Comparison of ENCODE assay signal across 8 cellular contexts in genomic region chr2:9594361-9595063, GRCh38. TPM values are rescaled to one million over a fixed set of nuclear protein-coding genes. Genes with fewer than 3 reads are reported as not detected.
DNase-seq lines count a peak whose midpoint lies in the region; ATAC-seq, FAIRE-seq and TF ChIP-seq lines count a peak whose summit lies in the region.

No MANE protein-coding gene starts in this region.

- peaks cover 25 to 48% of the 10 kb centered on the region in 2 donors for H3K4me1 ChIP-seq in thoracic aorta (ENCODE audit: control insufficient read depth in 1 of 2, low read depth in 2 of 2)

- H3K27ac ChIP-seq in thoracic aorta (peak overlapping the region; percentile 10 to 65), caudate nucleus (ENCODE audit: low read depth, low read length) (no peak overlapping the region)

- peaks cover 8% of the 10 kb centered on the region for H3K9me3 Mint-ChIP-seq in activated T-cell treated with anti-CD3 and anti-CD28 coated beads, Interleukin-2, amount 50 U/mL, for 4 hours
- peaks cover 2% of the 10 kb centered on the region for H3K9me3 Mint-ChIP-seq in activated naive CD8-positive, alpha-beta T cell treated with anti-CD3 and anti-CD28 coated beads, Interleukin-2, amount 50 U/mL, for 24 hours
- H3K9me3 Mint-ChIP-seq in immature natural killer cell, result no peaks in the 10 kb centered on the region

- H3K4me1 Mint-ChIP-seq in activated T-cell treated with anti-CD3 and anti-CD28 coated beads, Interleukin-2, amount 50 U/mL, for 4 hours (ENCODE audit: low read depth), result peaks cover 70% of the 10 kb centered on the region
- H3K4me1 Mint-ChIP-seq in activated naive CD8-positive, alpha-beta T cell treated with anti-CD3 and anti-CD28 coated beads, Interleukin-2, amount 50 U/mL, for 24 hours, result peaks cover 93% of the 10 kb centered on the region
- peaks cover 48 to 87% of the 10 kb centered on the region in 2 donors for H3K4me1 Mint-ChIP-seq in immature natural killer cell

- H3K36me3 Mint-ChIP-seq in activated T-cell treated with anti-CD3 and anti-CD28 coated beads, Interleukin-2, amount 50 U/mL, for 4 hours (ENCODE audit: insufficient read depth), result peaks cover 47% of the 10 kb centered on the region
- H3K36me3 Mint-ChIP-seq in activated naive CD8-positive, alpha-beta T cell treated with anti-CD3 and anti-CD28 coated beads, Interleukin-2, amount 50 U/mL, for 24 hours (ENCODE audit: low read depth), result peaks cover 51% of the 10 kb centered on the region
- H3K36me3 Mint-ChIP-seq in immature natural killer cell, result peaks cover 10 to 21% (median 13%) of the 10 kb centered on the region in 3 donors

- peak; percentile 86 to 87 for ATAC-seq in activated T-cell treated with anti-CD3 and anti-CD28 coated beads, Interleukin-2, amount 50 U/mL, for 4 hours
- ATAC-seq in activated naive CD8-positive, alpha-beta T cell treated with anti-CD3 and anti-CD28 coated beads, Interleukin-2, amount 50 U/mL, for 24 hours, result peak; percentile 89
- peak; percentile 98 for ATAC-seq in thoracic aorta (ENCODE audit: insufficient number of reproducible peaks, low FRiP score, low read depth)
- no peak for ATAC-seq in HG02588 (IDR thresholded peaks at IDR 0.05; ENCODE audit: unreplicated experiment)

- DNase-seq in activated T-cell treated with anti-CD3 and anti-CD28 coated beads, Interleukin-2, amount 50 U/mL, for 4 hours, result no peak
- no peak for DNase-seq in activated T-cell treated with anti-CD3 and anti-CD28 coated beads for 4 hours
- no peak for DNase-seq in activated naive CD8-positive, alpha-beta T cell treated with anti-CD3 and anti-CD28 coated beads, Interleukin-2, amount 50 U/mL, for 24 hours
- no peak for DNase-seq in immature natural killer cell
- peak; percentile 12 for DNase-seq in thoracic aorta (ENCODE audit: low spot score)
- no peak for DNase-seq in caudate nucleus (lab: John Stamatoyannopoulos, UW)
- DNase-seq in GM12891 (ENCODE audit: insufficient read length, low spot score), result no peak

- peaks cover 6% of the 10 kb centered on the region for H3K9me3 ChIP-seq in thoracic aorta

- no peaks in the 10 kb centered on the region for H3K27me3 ChIP-seq in thoracic aorta (replicated peaks; ENCODE audit: insufficient read depth)

- H3K4me3 Mint-ChIP-seq in activated T-cell treated with anti-CD3 and anti-CD28 coated beads, Interleukin-2, amount 50 U/mL, for 4 hours, result peak overlapping the region; percentile 22
- peak overlapping the region; percentile 63 for H3K4me3 Mint-ChIP-seq in activated naive CD8-positive, alpha-beta T cell treated with anti-CD3 and anti-CD28 coated beads, Interleukin-2, amount 50 U/mL, for 24 hours
- H3K4me3 Mint-ChIP-seq in immature natural killer cell, result peak overlapping the region in 3 of 5 donors; percentile 1 to 26 (median 3)

- H3K4me3 ChIP-seq in thoracic aorta, result no peak overlapping the region

- no peaks in the 10 kb centered on the region for H3K27me3 Mint-ChIP-seq in activated T-cell treated with anti-CD3 and anti-CD28 coated beads, Interleukin-2, amount 50 U/mL, for 4 hours (ENCODE audit: low read depth)
- no peaks in the 10 kb centered on the region for H3K27me3 Mint-ChIP-seq in activated naive CD8-positive, alpha-beta T cell treated with anti-CD3 and anti-CD28 coated beads, Interleukin-2, amount 50 U/mL, for 24 hours
- H3K27me3 Mint-ChIP-seq in immature natural killer cell (ENCODE audit: low read depth in 3 of 3), result peaks cover 0 to 2% (median 2%) of the 10 kb centered on the region in 3 donors

- no peaks in the 10 kb centered on the region for H3K36me3 ChIP-seq in thoracic aorta

- H3K27ac Mint-ChIP-seq in activated naive CD8-positive, alpha-beta T cell treated with anti-CD3 and anti-CD28 coated beads, Interleukin-2, amount 50 U/mL, for 24 hours, result peak overlapping the region; percentile 98
- H3K27ac Mint-ChIP-seq in immature natural killer cell, result peak overlapping the region; percentile 26 to 69 (median 51)

- TF ChIP-seq POLR2A in GM12891 (IDR thresholded peaks at IDR 0.05; ENCODE audit: low read depth, low read length), result no peak

- no peak for FAIRE-seq in GM12891 (lab: Jason Lieb, UNC)

- no peak for TF ChIP-seq CTCF in thoracic aorta (IDR thresholded peaks at IDR 0.05)

TF ChIP-seq in GM12891, 5 proteins besides CTCF, POLR2A, EP300 and RAD21:
- TF ChIP-seq POLR2AphosphoS5 (IDR thresholded peaks at IDR 0.05; ENCODE audit: low read depth, low read length) (no peak), POU2F2 (IDR thresholded peaks at IDR 0.05; ENCODE audit: low read depth, low read length) (no peak), TAF1 (IDR thresholded peaks at IDR 0.05; ENCODE audit: low read depth, low read length) (no peak), SPI1 (IDR thresholded peaks at IDR 0.05; ENCODE audit: low read depth, low read length) (no peak), PAX5 (IDR thresholded peaks at IDR 0.05; ENCODE audit: insufficient read depth, low read length, severe bottlenecking) (no peak)

RNA-seq across cellular contexts. Expression of gene YWHAQ, which starts 36.3 kb away (rescaled TPM):
- total RNA-seq in activated T-cell treated with anti-CD3 and anti-CD28 coated beads, Interleukin-2, amount 50 U/mL, for 4 hours, result 100 to 1,000 TPM; 641 to 717 (median 687) TPM
- polyA plus RNA-seq in immature natural killer cell, result 100 to 1,000 TPM; 406 to 761 (median 479) TPM
- 100 to 1,000 TPM; 158 to 183 TPM for total RNA-seq in thoracic aorta
- 159 TPM for polyA plus RNA-seq in GM12891 (2012; ENCODE audit: low read depth, missing spikeins)

RNA-seq across cellular contexts. Expression of gene ADAM17, which starts 38.9 kb away (rescaled TPM):
- 10 to 100 TPM; 19.6 to 42.0 (median 21.6) TPM for total RNA-seq in activated T-cell treated with anti-CD3 and anti-CD28 coated beads, Interleukin-2, amount 50 U/mL, for 4 hours
- 10 to 100 TPM in 1 of 3 donors, 1 to 10 TPM in 2; 6.3 to 14.9 (median 8.0) TPM for polyA plus RNA-seq in immature natural killer cell
- 10 to 100 TPM; 21.8 to 32.4 TPM for total RNA-seq in thoracic aorta
- polyA plus RNA-seq in GM12891 (2012; ENCODE audit: low read depth, missing spikeins), result 6.0 TPM

Comparison
In these comparisons a context has a peak if more than half of its experiments do, and no peak if none do; other contexts are left out.
1. H3K4me3 Mint-ChIP-seq: peak in every context shown above with its lines; median percentile 63 in activated naive CD8-positive, alpha-beta T cell treated with anti-CD3 and anti-CD28 coated beads, Interleukin-2, amount 50 U/mL, for 24 hours; 22 in activated T-cell treated with anti-CD3 and anti-CD28 coated beads, Interleukin-2, amount 50 U/mL, for 4 hours; 3 in immature natural killer cell.